ENCODE assay signal across 15 cellular contexts in genomic region chr14:61876362-61877049, GRCh38.
DNase-seq lines count a peak whose midpoint lies in the region; ATAC-seq and TF ChIP-seq lines count a peak whose summit lies in the region.
"Had no signal": no experiment of that assay in that cellular context is flagged by ENCODE, and none has a peak within 500 bp of the region (broad histone marks: within the 10 kb centered on the region; RNA-seq: fewer than 3 reads in every experiment).

No MANE protein-coding gene starts in this region.

- no peak overlapping the region for H3K4me2 ChIP-seq in mammary epithelial cell (ENCODE audit: insufficient read depth, low read depth, low read length)

- CTCF ChIA-PET in mammary epithelial cell (lab: Charles Lee; ENCODE audit: low non-redundant PET): no interaction called here

- in situ Hi-C loops in mammary epithelial cell (cut with MboI; ENCODE audit: low sequenced_read_pairs in 2 of 2): no loop called here

- BruUV-seq in mammary epithelial cell (replicated peaks; lab: Mats Ljungman, UMichigan): no TSS peak

- H2AFZ ChIP-seq in mammary epithelial cell (ENCODE audit: low read depth, low read length): no peak overlapping the region

- ATAC-seq in GM18867 (IDR thresholded peaks at IDR 0.05; ENCODE audit: unreplicated experiment) (peak; percentile 36), body of pancreas (peak; percentile 63), GM21447 (IDR thresholded peaks at IDR 0.05; ENCODE audit: unreplicated experiment) (no peak)
- ATAC-seq: T-cell had no signal

- H3K4me3 ChIP-seq in body of pancreas: no peak overlapping the region
- H3K4me3 ChIP-seq in mammary epithelial cell (replicated peaks in 1 of 3; ENCODE audit: insufficient read depth in 1 of 3, low read depth in 2 of 3, low read length in 3 of 3): no peak overlapping the region
- no peak overlapping the region for H3K4me3 ChIP-seq in effector memory CD4-positive, alpha-beta T cell (ENCODE audit: insufficient read depth, low read depth, low read length, poor library complexity, severe bottlenecking)
- H3K4me3 ChIP-seq: uterus had no signal

- 26 to 35% methylated on average over 8 of the region's 8 CpGs for WGBS in body of pancreas, 2 donors
- 74% methylated on average over 8 of the region's 8 CpGs for WGBS in mammary epithelial cell (ENCODE audit: low coverage, missing lambda C conversion rate)

- no peak for TF ChIP-seq POLR2A in body of pancreas (IDR thresholded peaks at IDR 0.05)

- H3K27me3 ChIP-seq in body of pancreas (no peaks in the 10 kb centered on the region), mammary epithelial cell (ENCODE audit: insufficient read depth, low read length) (no peaks in the 10 kb centered on the region)
- H3K27me3 ChIP-seq in effector memory CD4-positive, alpha-beta T cell (replicated peaks; ENCODE audit: control insufficient read depth, insufficient read depth, low read length, poor library complexity, severe bottlenecking): no peaks in the 10 kb centered on the region
- H3K27me3 ChIP-seq: uterus had no signal

- H3K27ac ChIP-seq in body of pancreas (peak overlapping the region in 1 of 4 donors; percentile 2), mammary epithelial cell (ENCODE audit: insufficient read depth, low read depth, low read length) (no peak overlapping the region)
- no peak overlapping the region for H3K27ac ChIP-seq in effector memory CD4-positive, alpha-beta T cell (ENCODE audit: insufficient read depth, low read length, poor library complexity, severe bottlenecking)
- H3K27ac ChIP-seq: uterus had no signal

- intact Hi-C loops in body of pancreas (cut with DNase I): no loop called here
- intact Hi-C loops in mammary epithelial cell (cut with micrococcal nuclease): no loop called here

- no peaks in the 10 kb centered on the region for H4K20me1 ChIP-seq in mammary epithelial cell (ENCODE audit: insufficient read depth, low read length)

- dilution Hi-C loops in mammary epithelial cell (cut with HindIII; ENCODE audit: low sequenced_read_pairs): no loop called here

- H3K36me3 ChIP-seq in body of pancreas (replicated peaks in 1 of 2; ENCODE audit: insufficient read depth in 1 of 2, low read depth in 2 of 2): no peaks in the 10 kb centered on the region
- H3K36me3 ChIP-seq in mammary epithelial cell (ENCODE audit: insufficient read depth, low read length): no peaks in the 10 kb centered on the region
- H3K36me3 ChIP-seq in effector memory CD4-positive, alpha-beta T cell (ENCODE audit: control insufficient read depth, insufficient read depth, low read length): no peaks in the 10 kb centered on the region
- H3K36me3 ChIP-seq: uterus had no signal

- no peak overlapping the region for H3K9ac ChIP-seq in mammary epithelial cell (ENCODE audit: insufficient read depth, low read length)

- DNase-seq in NCI-H1417 (lab: John Stamatoyannopoulos, UW) (peak in 2 of 3 experiments; percentile 81 to 94), body of pancreas (peak in 1 of 4 donors; percentile 11), pons (ENCODE audit: low spot score) (peak; percentile 17), mammary epithelial cell (no peak)
- no peak for DNase-seq in effector memory CD4-positive, alpha-beta T cell
- DNase-seq: activated B cell treated with CpG ODN at 0.5 μM for 24 hours; activated CD8-positive, alpha-beta memory T cell treated with anti-CD3 and anti-CD28 coated beads, Interleukin-2, amount 50 U/mL, for 4 hours; activated naive CD8-positive, alpha-beta T cell treated with anti-CD3 and anti-CD28 coated beads for 36 hours; CD4-positive, alpha-beta T cell; GF-D8; stimulated activated naive CD4-positive, alpha-beta T cell; T-cell; uterus had no signal

- no peaks in the 10 kb centered on the region for H3K79me2 ChIP-seq in mammary epithelial cell (ENCODE audit: insufficient read depth, low read length)

- H3K9me3 ChIP-seq in body of pancreas: no peaks in the 10 kb centered on the region
- H3K9me3 ChIP-seq in mammary epithelial cell (replicated peaks; ENCODE audit: insufficient read depth, low read length): no peaks in the 10 kb centered on the region
- H3K9me3 ChIP-seq in effector memory CD4-positive, alpha-beta T cell (ENCODE audit: control insufficient read depth, low read length): no peaks in the 10 kb centered on the region
- H3K9me3 ChIP-seq: uterus had no signal

- TF ChIP-seq CTCF in body of pancreas (IDR thresholded peaks at IDR 0.05) (no peak), mammary epithelial cell (conservative IDR thresholded peaks at IDR 0.05 in 1 of 2, IDR thresholded peaks at IDR 0.05 in 1 of 2; ENCODE audit: extremely low read depth in 1 of 2, insufficient read depth in 1 of 2, low read depth in 1 of 2, low read length in 2 of 2) (no peak)

- H3K4me1 ChIP-seq in body of pancreas (peaks cover 8% of the 10 kb centered on the region), mammary epithelial cell (ENCODE audit: insufficient read depth, low read length) (no peaks in the 10 kb centered on the region)
- no peaks in the 10 kb centered on the region for H3K4me1 ChIP-seq in effector memory CD4-positive, alpha-beta T cell (ENCODE audit: control insufficient read depth, insufficient read depth, low read length, poor library complexity, severe bottlenecking)
- H3K4me1 ChIP-seq: uterus had no signal

Comparison
In these comparisons a context has a peak if more than half of its experiments do, and no peak if none do; other contexts are left out.
1. DNase-seq: peak in NCI-H1417 (2 of 3) and pons (single experiment); none in mammary epithelial cell (single experiment) and effector memory CD4-positive, alpha-beta T cell (0 of 3).